ENCODE assay signal across 30 cellular contexts in the genomic region with DNA sequence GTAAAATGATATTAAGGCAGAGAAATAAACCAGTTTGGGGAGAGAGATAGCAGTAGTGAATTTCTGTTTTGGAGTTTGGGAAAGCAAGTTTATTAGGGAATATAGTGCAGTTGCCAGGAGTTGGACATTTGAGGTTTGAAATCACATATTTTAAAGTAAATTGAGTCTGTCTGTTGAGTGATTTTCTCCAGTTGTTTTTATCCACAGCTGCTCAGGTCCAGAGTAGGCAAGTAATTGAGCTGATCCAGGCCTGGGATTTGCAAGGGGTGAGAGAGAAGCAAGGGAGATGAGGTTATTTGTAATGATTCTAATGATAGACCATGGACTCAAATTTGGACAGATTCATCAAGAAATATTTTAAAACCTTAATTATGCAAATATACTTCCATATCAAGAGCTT.
"Had no signal": no experiment of that assay in that cellular context is flagged by ENCODE, and none has a peak within 500 bp of the region (broad histone marks: within the 10 kb centered on the region; RNA-seq: fewer than 3 reads in every experiment).

No MANE protein-coding gene starts in this region.

- H3K36me3 ChIP-seq: neural progenitor cell, thyroid gland, vagina, WERI-Rb-1 had no signal

- H3K4me2 ChIP-seq: neural progenitor cell had no signal

- H3K27me3 ChIP-seq: ascending aorta, cardiac muscle cell, dorsolateral prefrontal cortex, heart left ventricle, neural progenitor cell, stomach, thyroid gland, upper lobe of left lung, vagina had no signal

- H3K27ac Mint-ChIP-seq: activated CD4-positive, alpha-beta memory T cell treated with anti-CD3 and anti-CD28 coated beads for 36 hours; activated CD4-positive, alpha-beta T cell treated with anti-CD3 and anti-CD28 coated beads, Interleukin-2, amount 10 ng/mL, durations not matched to agents 24 days and 14 days; activated naive CD4-positive, alpha-beta T cell treated with anti-CD3 and anti-CD28 coated beads, Interleukin-2, amount 10 ng/mL, durations not matched to agents 7 days and 5 days; activated naive CD8-positive, alpha-beta T cell treated with anti-CD3 and anti-CD28 coated beads, Interleukin-2, amount 10 ng/mL, durations not matched to agents 7 days and 5 days; activated T-helper 1 cell treated with anti-CD3 and anti-CD28 coated beads, Interleukin-12 subunit alpha, Interleukin-12 subunit beta, Interleukin-2, Interleukin-4 antibody, amounts not matched to agents 30 ng/mL and 10 ng/mL and 1 ng/mL, durations not matched to agents 14 hours and 24 hours and 36 hours; neural progenitor cell had no signal

- H3K27me3 Mint-ChIP-seq: activated CD4-positive, alpha-beta memory T cell treated with anti-CD3 and anti-CD28 coated beads for 36 hours; activated CD4-positive, alpha-beta T cell treated with anti-CD3 and anti-CD28 coated beads, Interleukin-2, amount 10 ng/mL, durations not matched to agents 24 days and 14 days; activated naive CD4-positive, alpha-beta T cell treated with anti-CD3 and anti-CD28 coated beads, Interleukin-2, amount 10 ng/mL, durations not matched to agents 7 days and 5 days; activated naive CD8-positive, alpha-beta T cell treated with anti-CD3 and anti-CD28 coated beads, Interleukin-2, amount 10 ng/mL, durations not matched to agents 7 days and 5 days; brain; naive B cell had no signal

- H3K4me1 Mint-ChIP-seq: activated CD4-positive, alpha-beta T cell treated with anti-CD3 and anti-CD28 coated beads, Interleukin-2, amount 10 ng/mL, durations not matched to agents 24 days and 14 days; activated naive CD4-positive, alpha-beta T cell treated with anti-CD3 and anti-CD28 coated beads, Interleukin-2, amount 10 ng/mL, durations not matched to agents 7 days and 5 days; activated naive CD8-positive, alpha-beta T cell treated with anti-CD3 and anti-CD28 coated beads, Interleukin-2, amount 10 ng/mL, durations not matched to agents 7 days and 5 days; neural progenitor cell had no signal

- H3K4me3 Mint-ChIP-seq: activated CD4-positive, alpha-beta memory T cell treated with anti-CD3 and anti-CD28 coated beads for 36 hours; activated CD4-positive, alpha-beta T cell treated with anti-CD3 and anti-CD28 coated beads, Interleukin-2, amount 10 ng/mL, durations not matched to agents 24 days and 14 days; activated naive CD4-positive, alpha-beta T cell treated with anti-CD3 and anti-CD28 coated beads, Interleukin-2, amount 10 ng/mL, durations not matched to agents 7 days and 5 days; activated naive CD8-positive, alpha-beta T cell treated with anti-CD3 and anti-CD28 coated beads, Interleukin-2, amount 10 ng/mL, durations not matched to agents 7 days and 5 days; activated T-helper 1 cell treated with anti-CD3 and anti-CD28 coated beads, Interleukin-12 subunit alpha, Interleukin-12 subunit beta, Interleukin-2, Interleukin-4 antibody, amounts not matched to agents 30 ng/mL and 10 ng/mL and 1 ng/mL, durations not matched to agents 14 hours and 24 hours and 36 hours; brain; naive B cell; neural progenitor cell had no signal

- H3K4me3 ChIP-seq: ascending aorta, cardiac muscle cell, coronary artery, dorsolateral prefrontal cortex, heart left ventricle, left ventricle myocardium inferior, neural progenitor cell, stomach, thyroid gland, upper lobe of left lung, vagina had no signal

- H3K27ac ChIP-seq: ascending aorta, cardiac muscle cell, coronary artery, dorsolateral prefrontal cortex, heart left ventricle, neural progenitor cell, stomach, thyroid gland, upper lobe of left lung, vagina, WERI-Rb-1 had no signal

- H3K4me1 ChIP-seq: ascending aorta had no signal

- H2AFZ ChIP-seq: neural progenitor cell had no signal

- ATAC-seq: heart left ventricle, right cardiac atrium had no signal

- H3K9ac ChIP-seq: neural progenitor cell had no signal

- DNase-seq: activated CD4-positive, alpha-beta memory T cell treated with anti-CD3 and anti-CD28 coated beads for 36 hours; activated CD4-positive, alpha-beta T cell treated with anti-CD3 and anti-CD28 coated beads, Interleukin-2, amount 10 ng/mL, durations not matched to agents 24 days and 14 days; activated CD4-positive, CD25-positive, alpha-beta regulatory T cell treated with anti-CD3 and anti-CD28 coated beads, Interleukin-2, amount 50 U/mL, for 72 hours; activated CD8-positive, alpha-beta memory T cell treated with anti-CD3 and anti-CD28 coated beads, Interleukin-2, amount 50 U/mL, for 4 hours; activated gamma-delta T cell; activated naive CD4-positive, alpha-beta T cell treated with anti-CD3 and anti-CD28 coated beads, Interleukin-2, amount 10 ng/mL, durations not matched to agents 7 days and 5 days; activated naive CD8-positive, alpha-beta T cell treated with anti-CD3 and anti-CD28 coated beads, Interleukin-2, amount 10 ng/mL, durations not matched to agents 7 days and 5 days; activated T-cell treated with anti-CD3 and anti-CD28 coated beads, Interleukin-2, amount 50 U/mL, for 1 hour; dorsolateral prefrontal cortex; effector memory CD4-positive, alpha-beta T cell; erythroblast; heart left ventricle; left ventricle myocardium inferior; naive B cell; occipital lobe; right cardiac atrium; stimulated activated CD4-positive, alpha-beta T cell treated with anti-CD3 and anti-CD28 coated beads, Interleukin-2, amount 100 ng/mL, for 48 hours; stomach; T-helper 9 cell; thyroid gland; upper lobe of left lung; WERI-Rb-1 had no signal

- H3K9me3 Mint-ChIP-seq: activated CD4-positive, alpha-beta memory T cell treated with anti-CD3 and anti-CD28 coated beads for 36 hours; activated CD4-positive, alpha-beta T cell treated with anti-CD3 and anti-CD28 coated beads, Interleukin-2, amount 10 ng/mL, durations not matched to agents 24 days and 14 days; activated naive CD4-positive, alpha-beta T cell treated with anti-CD3 and anti-CD28 coated beads, Interleukin-2, amount 10 ng/mL, durations not matched to agents 7 days and 5 days; activated naive CD8-positive, alpha-beta T cell treated with anti-CD3 and anti-CD28 coated beads, Interleukin-2, amount 10 ng/mL, durations not matched to agents 7 days and 5 days; activated T-helper 1 cell treated with anti-CD3 and anti-CD28 coated beads, Interleukin-12 subunit alpha, Interleukin-12 subunit beta, Interleukin-2, Interleukin-4 antibody, amounts not matched to agents 30 ng/mL and 10 ng/mL and 1 ng/mL, durations not matched to agents 14 hours and 24 hours and 36 hours; naive B cell; neural progenitor cell had no signal

- H3K9me3 ChIP-seq: ascending aorta, heart left ventricle, left ventricle myocardium inferior, stomach, thyroid gland, upper lobe of left lung, vagina had no signal

- FAIRE-seq: islet of Langerhans had no signal
